ENCODE assay signal across 8 cellular contexts in the genomic region with DNA sequence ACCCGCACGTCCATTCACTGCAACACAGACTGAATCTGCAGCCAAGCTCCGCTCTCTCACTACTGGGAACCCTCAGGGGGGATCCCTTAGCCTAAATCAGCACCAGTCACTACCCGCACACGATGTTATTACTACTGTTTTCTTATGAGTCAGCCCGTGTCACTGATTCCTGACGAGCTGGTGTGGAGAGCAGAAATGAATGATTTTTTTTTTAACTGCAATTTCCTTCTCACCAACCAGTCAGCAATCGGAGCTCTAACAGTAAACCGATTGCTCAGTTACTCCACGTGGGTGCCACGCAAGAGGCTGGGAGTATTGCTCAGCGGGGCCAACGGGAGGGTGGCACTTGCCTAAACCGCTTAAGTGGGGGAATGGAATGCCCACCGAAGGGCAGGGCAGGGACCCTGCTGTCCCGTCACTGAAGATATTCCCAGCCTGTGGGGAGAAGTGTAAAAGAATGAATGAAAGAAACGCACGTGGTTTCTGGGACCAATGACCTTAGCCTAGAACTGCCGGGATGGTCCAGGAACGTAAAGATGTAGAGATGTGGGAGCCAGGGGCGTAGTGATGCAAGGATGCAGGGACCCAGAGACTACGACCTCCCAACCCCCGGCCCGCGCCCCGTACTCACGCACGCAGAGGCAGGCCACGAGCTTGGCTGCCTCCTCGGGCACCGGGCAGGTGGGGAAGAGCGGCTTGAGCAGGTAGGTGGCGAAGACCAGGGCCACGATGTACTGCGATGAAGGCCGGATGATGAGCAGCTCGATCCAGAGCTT. TPM values are rescaled to one million over a fixed set of nuclear protein-coding genes. Genes with fewer than 3 reads are reported as not detected.
A peak's percentile ranks its signal among the peaks of the same experiment; 100 is the strongest.
DNase-seq lines count a peak whose midpoint lies in the region; ATAC-seq and TF ChIP-seq lines count a peak whose summit lies in the region.
"Not testable (repeated sequence)": the region's sequence is repeated elsewhere in the genome, so short reads cannot be mapped to it uniquely, and the experiment has no call there.

No MANE protein-coding gene starts in this region.

- not testable (repeated sequence) for TF ChIP-seq CTCF in esophagus muscularis mucosa (IDR thresholded peaks at IDR 0.05)

- intact Hi-C loops in esophagus muscularis mucosa (cut with DNase I): not testable (repeated sequence)

- H3K27ac ChIP-seq in BLaER1 (peak overlapping the region; percentile 87), esophagus muscularis mucosa (replicated peaks in 1 of 4) (peak overlapping the region in 3 of 4 donors; percentile 66 to 83 (median 76))

- peak overlapping the region; percentile 96 for H3K4me2 ChIP-seq in BLaER1

- DNase-seq in HuH-7.5 (ENCODE audit: low spot score) (peak; percentile 32), midbrain (lab: John Stamatoyannopoulos, UW) (peak; percentile 29)
- DNase-seq in activated naive CD4-positive, alpha-beta T cell (lab: John Stamatoyannopoulos, UW): peak; percentile 28 to 32 (median 29)
- not testable (repeated sequence) for DNase-seq in esophagus muscularis mucosa (ENCODE audit: extremely low spot score)
- DNase-seq in stimulated activated CD4-positive, alpha-beta T cell treated with anti-CD3 and anti-CD28 coated beads, Interleukin-4, amount 100 ng/mL, for 1 hour: peak; percentile 73

- H3K4me3 ChIP-seq in BLaER1 (peak overlapping the region; percentile 88), esophagus muscularis mucosa (peak overlapping the region; percentile 59 to 67 (median 62))

- 13% methylated on average over 34 of the region's 37 CpGs for WGBS in esophagus muscularis mucosa

- peaks cover 57% of the 10 kb centered on the region for H4K20me1 ChIP-seq in BLaER1

- not testable (repeated sequence) for TF ChIP-seq POLR2A in esophagus muscularis mucosa (IDR thresholded peaks at IDR 0.05; ENCODE audit: low read depth)

- TF ChIP-seq EP300 in esophagus muscularis mucosa (IDR thresholded peaks at IDR 0.05): not testable (repeated sequence)

- peaks cover 69% of the 10 kb centered on the region for H3K4me1 ChIP-seq in BLaER1
- peaks cover 7 to 50% (median 38%) of the 10 kb centered on the region in 4 donors for H3K4me1 ChIP-seq in esophagus muscularis mucosa

- H3K27me3 ChIP-seq in BLaER1: not testable (repeated sequence)
- peaks cover 0 to 16% (median 0%) of the 10 kb centered on the region in 4 donors for H3K27me3 ChIP-seq in esophagus muscularis mucosa

- ATAC-seq in GM21515 (IDR thresholded peaks at IDR 0.05; ENCODE audit: unreplicated experiment) (peak; percentile 25), SK-N-SH treated with all-trans-retinoic acid at 6 μM for 48 hours (peak; percentile 70)

- H3K9ac ChIP-seq in BLaER1: peak overlapping the region; percentile 93

- H3K36me3 ChIP-seq in BLaER1: peaks cover 21% of the 10 kb centered on the region
- not testable (repeated sequence) for H3K36me3 ChIP-seq in esophagus muscularis mucosa

- H3K9me3 ChIP-seq in BLaER1, esophagus muscularis mucosa: not testable (repeated sequence)

RNA-seq across cellular contexts. Expression of a gene that starts 0.9 kb away (rescaled TPM):
- total RNA-seq in esophagus muscularis mucosa: 10 to 100 TPM in 1 of 4 donors, 1 to 10 TPM in 3; 3.3 to 17.7 (median 4.3) TPM
